In genomic region chr2:69212238-69213028, GRCh38 we compare ENCODE assay signal across 25 cellular contexts.
"Had no signal": no experiment of that assay in that cellular context is flagged by ENCODE, and none has a peak within 500 bp of the region (broad histone marks: within the 10 kb centered on the region; RNA-seq: fewer than 3 reads in every experiment).

No MANE protein-coding gene starts in this region.

- H3K27ac ChIP-seq: esophagus muscularis mucosa, foreskin keratinocyte, hepatocyte, psoas muscle, tibial nerve, upper lobe of right lung had no signal

- H3K4me3 ChIP-seq: coronary artery, esophagus muscularis mucosa, gastroesophageal sphincter, heart left ventricle, hepatocyte, psoas muscle, skin epidermis, thoracic aorta, tibial nerve, upper lobe of right lung, uterus had no signal

- H3K9me3 ChIP-seq: esophagus muscularis mucosa, gastroesophageal sphincter, psoas muscle, thoracic aorta, tibial nerve, upper lobe of right lung, uterus had no signal

- ATAC-seq: foreskin keratinocyte; gastroesophageal sphincter; heart left ventricle; left lobe of liver; naive thymus-derived CD8-positive, alpha-beta T cell; psoas muscle; right cardiac atrium; stimulated activated naive B cell treated with anti-CD40 and anti-IgM and Interleukin-4, amounts not matched to agents 10 μg/mL and 1 μg/mL and 100 μg/mL, for 72 hours; upper lobe of right lung had no signal

- H3K79me2 ChIP-seq: hepatocyte had no signal

- H3K36me3 ChIP-seq: heart left ventricle, thoracic aorta, tibial nerve, upper lobe of right lung, uterus had no signal

- DNase-seq: effector memory CD4-positive, alpha-beta T cell; foreskin keratinocyte; heart left ventricle; kidney; mesendoderm; midbrain; naive thymus-derived CD8-positive, alpha-beta T cell; nephron progenitor cell; nucleus accumbens; psoas muscle; right cardiac atrium; stimulated activated CD4-positive, alpha-beta T cell treated with anti-CD3 and anti-CD28 coated beads, Interleukin-15, amount 100 ng/mL, for 24 hours; stimulated activated CD4-positive, alpha-beta T cell treated with anti-CD3 and anti-CD28 coated beads, Interleukin-2, amount 100 ng/mL, for 48 hours; stimulated activated naive B cell treated with anti-CD40 and anti-IgM and Interleukin-4, amounts not matched to agents 10 μg/mL and 1 μg/mL and 100 μg/mL, for 72 hours; upper lobe of right lung; uterus had no signal

- H3K4me1 ChIP-seq: foreskin keratinocyte, upper lobe of right lung, uterus had no signal

- H3K4me2 ChIP-seq: hepatocyte had no signal

- H2AFZ ChIP-seq: hepatocyte had no signal

- FAIRE-seq: endothelial cell of umbilical vein, kidney had no signal

- H3K27me3 ChIP-seq: esophagus muscularis mucosa, foreskin keratinocyte, gastroesophageal sphincter, heart left ventricle, hepatocyte, tibial nerve, upper lobe of right lung, uterus had no signal
